In the genomic region with DNA sequence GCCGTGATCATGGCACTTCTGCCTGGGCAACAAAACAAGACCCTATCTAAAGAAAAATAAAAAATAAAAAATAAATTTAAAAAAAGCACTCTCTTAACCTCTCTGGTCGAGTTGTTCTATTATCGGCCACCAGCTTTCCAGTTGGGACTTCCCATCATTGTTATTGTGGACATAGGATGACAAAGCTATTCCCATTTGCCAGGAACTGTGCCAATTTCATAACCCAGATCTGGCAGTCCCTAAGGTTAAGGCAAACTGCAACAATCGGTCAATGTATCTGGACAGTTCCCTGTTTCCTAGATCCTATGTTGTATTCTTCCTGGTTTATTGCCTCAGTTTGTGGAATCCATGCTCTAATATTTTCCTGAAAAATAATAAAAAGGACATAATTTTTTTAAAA, we compare ENCODE assay signal across 26 cellular contexts. TPM values are rescaled to one million over a fixed set of nuclear protein-coding genes. Genes with fewer than 3 reads are reported as not detected.
"Had no signal": no experiment of that assay in that cellular context is flagged by ENCODE, and none has a peak within 500 bp of the region (broad histone marks: within the 10 kb centered on the region; RNA-seq: fewer than 3 reads in every experiment).

No MANE protein-coding gene starts in this region.

- H3K9me3 ChIP-seq: left ventricle myocardium inferior, mucosa of descending colon, ovary, right atrium auricular region, stomach, testis, thyroid gland, transverse colon, upper lobe of left lung, vagina had no signal

- DNase-seq: islet precursor cell; left ventricle myocardium inferior; midbrain; mucosa of descending colon; naive thymus-derived CD4-positive, alpha-beta T cell; ovary; small intestine; stimulated activated CD4-positive, alpha-beta T cell treated with anti-CD3 and anti-CD28 coated beads, Interleukin-1b, Interleukin-23, amount 100 ng/mL, for 48 hours; stimulated activated CD4-positive, alpha-beta T cell treated with anti-CD3 and anti-CD28 coated beads, Interleukin-2, amount 100 ng/mL, for 48 hours; stimulated activated CD4-positive, alpha-beta T cell treated with anti-CD3 and anti-CD28 coated beads, Interleukin-4, amount 100 ng/mL, for 4 hours; stimulated activated naive B cell treated with anti-CD40 and anti-IgM and Interleukin-4, amounts not matched to agents 10 μg/mL and 1 μg/mL and 100 μg/mL, for 72 hours; stimulated activated naive CD8-positive, alpha-beta T cell treated with anti-CD3 and anti-CD28 coated beads, Interleukin-15, Interleukin-2, amounts not matched to agents 100 U/mL and 50 U/mL, for 24 hours; stomach; testis; thyroid gland; transverse colon; upper lobe of left lung had no signal

- H3K27ac ChIP-seq: left ventricle myocardium inferior, ovary, right atrium auricular region, stomach, testis, thyroid gland, transverse colon, upper lobe of left lung, vagina had no signal

- FAIRE-seq: small intestine had no signal

- H3K36me3 ChIP-seq: left ventricle myocardium inferior, ovary, right atrium auricular region, stomach, thyroid gland, transverse colon, upper lobe of left lung, vagina had no signal

- ATAC-seq: mucosa of descending colon; naive thymus-derived CD4-positive, alpha-beta T cell; natural killer cell treated with Interleukin-12 subunit alpha and Interleukin-12 subunit beta and Interleukin-15 and Interleukin-18, amount 100 ng/mL, for 72 hours; sciatic nerve; stimulated activated naive B cell treated with anti-CD40 and anti-IgM and Interleukin-4, amounts not matched to agents 10 μg/mL and 1 μg/mL and 100 μg/mL, for 72 hours; stimulated activated naive CD8-positive, alpha-beta T cell treated with anti-CD3 and anti-CD28 coated beads, Interleukin-15, Interleukin-2, amounts not matched to agents 100 U/mL and 50 U/mL, for 24 hours had no signal

- H3K27me3 ChIP-seq: ovary, right atrium auricular region, stomach, testis, thyroid gland, transverse colon, upper lobe of left lung, vagina had no signal

- H3K4me1 ChIP-seq: thyroid gland had no signal

- H3K4me3 ChIP-seq: left ventricle myocardium inferior, lung, mucosa of descending colon, ovary, right atrium auricular region, stomach, testis, thyroid gland, transverse colon, upper lobe of left lung, vagina had no signal

RNA-seq across cellular contexts. Expression of a gene that starts 50.4 kb away (rescaled TPM):
- total RNA-seq: kidney epithelial cell; left ventricle myocardium inferior; lower leg skin; mesenteric fat pad; naive thymus-derived CD4-positive, alpha-beta T cell; natural killer cell treated with Interleukin-12 subunit alpha and Interleukin-12 subunit beta and Interleukin-15 and Interleukin-18, amount 100 ng/mL, for 72 hours; progenitor cell of endocrine pancreas; right atrium auricular region; thyroid gland; upper lobe of left lung; vagina had no signal
- polyA plus RNA-seq: naive thymus-derived CD4-positive, alpha-beta T cell had no signal
